ENCODE assay signal across 8 cellular contexts in the genomic region with DNA sequence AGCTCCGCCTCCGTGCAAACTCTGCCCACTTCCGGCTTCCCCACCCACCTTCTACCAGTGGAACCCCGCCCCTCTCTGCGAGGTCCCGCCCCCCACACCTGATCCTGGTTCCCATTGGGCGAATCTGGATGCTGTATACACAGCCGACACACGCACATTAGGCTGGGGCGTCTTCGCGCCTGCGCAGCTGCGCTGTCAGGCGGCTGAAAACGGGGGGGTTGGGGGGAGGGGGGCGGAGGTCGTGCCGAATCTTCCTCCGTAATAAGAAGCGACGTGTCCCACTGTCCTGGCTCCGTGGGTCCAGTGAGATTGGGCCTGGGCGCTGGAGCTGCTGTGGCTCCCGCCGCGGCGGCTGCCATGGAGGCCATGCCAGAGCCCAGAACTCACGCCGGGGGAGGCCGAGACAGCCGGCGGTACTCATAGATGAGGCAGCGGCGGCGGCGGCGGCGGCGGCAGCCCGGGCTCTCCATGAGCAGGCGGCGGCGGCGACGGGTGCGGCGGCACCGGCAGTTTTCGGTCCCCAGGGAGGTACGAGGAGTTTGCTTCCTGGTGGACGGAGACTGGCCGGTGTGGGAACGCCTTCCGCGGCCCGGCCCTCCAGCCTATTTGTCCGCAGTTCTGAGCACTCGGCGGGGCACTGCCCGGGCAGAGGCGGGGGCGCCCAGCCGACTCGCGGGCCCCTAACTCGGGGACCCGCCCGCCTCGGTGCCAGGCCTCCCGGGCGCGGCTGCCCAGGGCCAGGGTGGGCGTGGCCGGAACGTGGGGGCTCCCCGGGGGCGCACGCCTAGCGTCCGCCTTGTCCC.
DNase-seq lines count a peak whose midpoint lies in the region; ATAC-seq and TF ChIP-seq lines count a peak whose summit lies in the region.

No MANE protein-coding gene starts in this region.

- no peaks in the 10 kb centered on the region for H3F3A ChIP-seq in PC-3 (ENCODE audit: low read length, unreplicated experiment)

- intact Hi-C loops in PC-3 (cut with micrococcal nuclease) = loop anchor here (1.0 to 5.0 kb wide), 3 partner anchors 65 to 355 kb away; a partner anchor contains a TSS

- 0% methylated on average over 70 to 81 of the region's 81 CpGs for WGBS in esophagus, 2 donors

- ATAC-seq in GM21717 (IDR thresholded peaks at IDR 0.05; ENCODE audit: unreplicated experiment) = peak; percentile 94
- peak; percentile 93 for ATAC-seq in PC-3

- peaks cover 3% of the 10 kb centered on the region for H3K36me3 Mint-ChIP-seq in activated T-cell treated with anti-CD3 and anti-CD28 coated beads, Interleukin-2, amount 50 U/mL, for 24 hours (ENCODE audit: low read depth)

- no peaks in the 10 kb centered on the region for H3K27me3 Mint-ChIP-seq in activated T-cell treated with anti-CD3 and anti-CD28 coated beads, Interleukin-2, amount 50 U/mL, for 24 hours

- H3K36me3 ChIP-seq in PC-3 (ENCODE audit: low read depth, low read length) (no peaks in the 10 kb centered on the region), esophagus (ENCODE audit: control insufficient read depth in 2 of 2, insufficient read depth in 2 of 2, low read length in 1 of 2) (no peaks in the 10 kb centered on the region), mucosa of stomach (ENCODE audit: control insufficient read depth, insufficient read depth, low read length) (no peaks in the 10 kb centered on the region)

- H3K9me2 ChIP-seq in PC-3 (replicated peaks; ENCODE audit: low read length) = no peaks in the 10 kb centered on the region

- peaks cover 9% of the 10 kb centered on the region for H3K79me2 ChIP-seq in PC-3 (ENCODE audit: low read length)

- H3K4me1 Mint-ChIP-seq in activated T-cell treated with anti-CD3 and anti-CD28 coated beads, Interleukin-2, amount 50 U/mL, for 24 hours (ENCODE audit: low read depth) = peaks cover 25% of the 10 kb centered on the region

- H3K9ac ChIP-seq in PC-3 (ENCODE audit: low read length) (peak overlapping the region; percentile 89), mucosa of stomach (ENCODE audit: low read length) (peak overlapping the region; percentile 87)

- peak overlapping the region; percentile 94 for H3K27ac Mint-ChIP-seq in activated T-cell treated with anti-CD3 and anti-CD28 coated beads, Interleukin-2, amount 50 U/mL, for 24 hours

- H3K27me3 ChIP-seq in PC-3 (ENCODE audit: low read length) (no peaks in the 10 kb centered on the region), esophagus (ENCODE audit: control insufficient read depth in 1 of 2, insufficient read depth in 2 of 2, low read length in 2 of 2) (no peaks in the 10 kb centered on the region), mucosa of stomach (ENCODE audit: control insufficient read depth, insufficient read depth, low read length) (no peaks in the 10 kb centered on the region)

- peak overlapping the region; percentile 87 for H3K4me3 Mint-ChIP-seq in activated T-cell treated with anti-CD3 and anti-CD28 coated beads, Interleukin-2, amount 50 U/mL, for 24 hours

- H2AFZ ChIP-seq in PC-3 (ENCODE audit: low read length) = peak overlapping the region; percentile 96

- H3K27ac ChIP-seq in PC-3 (ENCODE audit: low read length) (peak overlapping the region; percentile 68), esophagus (ENCODE audit: low read depth in 2 of 2, low read length in 1 of 2) (peak overlapping the region; percentile 99 to 100)

- H3K9me3 Mint-ChIP-seq in activated T-cell treated with anti-CD3 and anti-CD28 coated beads, Interleukin-2, amount 50 U/mL, for 24 hours = no peaks in the 10 kb centered on the region

- peak overlapping the region; percentile 81 for H3K4me2 ChIP-seq in PC-3 (ENCODE audit: low read length)

- POLR2A ChIA-PET in PC-3 (lab: Charles Lee; ENCODE audit: unreplicated experiment) = interaction anchor here (0.6 to 0.7 kb wide), 4 partner anchors 22 to 1068 kb away, joined by 3 to 11 read pairs (median 4); no protein-coding TSS in a partner anchor

- no TSS peak for BruUV-seq in PC-3 (replicated peaks; lab: Mats Ljungman, UMichigan)

- H3K4me3 ChIP-seq in Jurkat, Clone E6-1 (ENCODE audit: low read length) = peak overlapping the region; percentile 63
- H3K4me3 ChIP-seq in PC-3 (ENCODE audit: low read length) (peak overlapping the region; percentile 81), esophagus (ENCODE audit: low read depth in 1 of 2, low read length in 2 of 2) (peak overlapping the region; percentile 78 to 97), mucosa of stomach (ENCODE audit: low read length) (peak overlapping the region; percentile 85)

- H4K20me1 ChIP-seq in PC-3 (ENCODE audit: low read length) = no peaks in the 10 kb centered on the region

- peak; percentile 97 for DNase-seq in DMS53 (lab: John Stamatoyannopoulos, UW)
- peak; percentile 93 for DNase-seq in Jurkat, Clone E6-1 (ENCODE audit: low read depth, low spot score)
- DNase-seq in PC-3 = peak; percentile 98
- peak; percentile 97 for DNase-seq in activated T-cell treated with anti-CD3 and anti-CD28 coated beads, Interleukin-2, amount 50 U/mL, for 24 hours
- DNase-seq in stimulated activated CD8-positive, alpha-beta memory T cell treated with anti-CD3 and anti-CD28 coated beads, Interleukin-4, amount 100 ng/mL, for 48 hours = peak; percentile 98

- CTCF ChIA-PET in PC-3 (lab: Charles Lee) = no interaction called here

- H3K4me1 ChIP-seq in PC-3 (ENCODE audit: insufficient read depth, low read length) = peaks cover 16% of the 10 kb centered on the region
- no peaks in the 10 kb centered on the region for H3K4me1 ChIP-seq in esophagus (ENCODE audit: control insufficient read depth in 2 of 2, insufficient read depth in 2 of 2, low read length in 1 of 2)
- no peaks in the 10 kb centered on the region for H3K4me1 ChIP-seq in mucosa of stomach (ENCODE audit: control insufficient read depth, insufficient read depth, low read length)

- H3K9me3 ChIP-seq in PC-3 (ENCODE audit: low read length) (no peaks in the 10 kb centered on the region), esophagus (ENCODE audit: control insufficient read depth in 2 of 2, insufficient read depth in 1 of 2, low read depth in 1 of 2, low read length in 1 of 2) (no peaks in the 10 kb centered on the region), mucosa of stomach (ENCODE audit: control insufficient read depth, low read length) (no peaks in the 10 kb centered on the region)

- no peak for TF ChIP-seq CTCF in PC-3 (conservative IDR thresholded peaks at IDR 0.05; ENCODE audit: low read depth, low read length)

Comparison
In these comparisons a context has a peak if more than half of its experiments do, and no peak if none do; other contexts are left out.
1. Peak in every context shown above with its lines: DNase-seq, ATAC-seq, H3K4me3 ChIP-seq and H3K27ac ChIP-seq.